ENCODE assay signal across 11 cellular contexts in the genomic region with DNA sequence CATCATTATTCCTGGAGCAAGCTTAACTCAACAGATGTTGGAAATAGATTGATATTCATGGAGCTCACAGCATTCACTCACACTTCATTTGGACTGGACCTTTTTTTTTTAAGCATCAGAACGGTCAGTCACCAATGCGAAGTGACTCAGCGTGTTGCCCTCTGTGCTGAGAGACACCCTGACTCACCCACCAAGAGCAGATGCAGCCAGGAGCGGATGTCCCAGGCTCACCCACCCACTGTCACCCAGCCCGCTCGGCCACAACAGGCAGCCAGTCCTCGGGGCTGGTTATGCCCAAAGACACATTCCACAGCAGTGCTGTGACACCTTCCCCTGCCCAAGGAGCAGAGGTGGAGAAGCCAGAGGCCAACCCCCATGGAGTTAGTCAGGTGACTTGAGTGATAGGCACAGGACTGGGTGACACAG. TPM values are rescaled to one million over a fixed set of nuclear protein-coding genes. Genes with fewer than 3 reads are reported as not detected.
A peak's percentile ranks its signal among the peaks of the same experiment; 100 is the strongest.
DNase-seq lines count a peak whose midpoint lies in the region; ATAC-seq, FAIRE-seq and TF ChIP-seq lines count a peak whose summit lies in the region.
"Had no signal": no experiment of that assay in that cellular context is flagged by ENCODE, and none has a peak within 500 bp of the region (broad histone marks: within the 10 kb centered on the region; RNA-seq: fewer than 3 reads in every experiment).

No MANE protein-coding gene starts in this region.

- no peak for ATAC-seq in activated CD8-positive, alpha-beta memory T cell treated with anti-CD3 and anti-CD28 coated beads, Interleukin-2, amount 10 ng/mL, durations not matched to agents 7 days and 5 days
- ATAC-seq in PC-3 (peak; percentile 100), GM21717 (IDR thresholded peaks at IDR 0.05; ENCODE audit: unreplicated experiment) (no peak), HG03442 (IDR thresholded peaks at IDR 0.05; ENCODE audit: unreplicated experiment) (no peak)
- ATAC-seq: GM12878 had no signal

- no peak overlapping the region for H2BK120ac ChIP-seq in H1 (replicated peaks; ENCODE audit: low read depth, low read length)

- DNase-seq in activated CD8-positive, alpha-beta memory T cell treated with anti-CD3 and anti-CD28 coated beads for 24 hours = peak; percentile 50
- DNase-seq in activated CD8-positive, alpha-beta memory T cell treated with anti-CD3 and anti-CD28 coated beads, Interleukin-2, amount 10 ng/mL, durations not matched to agents 7 days and 5 days = no peak
- DNase-seq in PC-3 = peak; percentile 85
- no peak for DNase-seq in H1 (ENCODE audit: low read depth in 1 of 2, low spot score in 2 of 2)
- DNase-seq in renal cortical epithelial cell (ENCODE audit: low read depth) = peak; percentile 56
- DNase-seq in amniotic stem cell (lab: John Stamatoyannopoulos, UW) = no peak
- DNase-seq: H7, NCI-H510A had no signal

- H3K9me3 ChIP-seq in PC-3 (ENCODE audit: low read length) (no peaks in the 10 kb centered on the region), H1 (ENCODE audit: insufficient read depth in 2 of 2, low read depth in 1 of 2, low read length in 1 of 2) (no peaks in the 10 kb centered on the region)

- no peak overlapping the region for H3K9ac ChIP-seq in PC-3 (ENCODE audit: low read length)
- no peak overlapping the region for H3K9ac ChIP-seq in H1 (replicated peaks in 1 of 4; ENCODE audit: extremely low read depth in 1 of 4, low read depth in 3 of 4, low read length in 3 of 4)

- peaks cover 6% of the 10 kb centered on the region for H3K36me3 Mint-ChIP-seq in activated CD8-positive, alpha-beta memory T cell treated with anti-CD3 and anti-CD28 coated beads, Interleukin-2, amount 10 ng/mL, durations not matched to agents 7 days and 5 days

- CTCF ChIA-PET in activated CD8-positive, alpha-beta memory T cell treated with anti-CD3 and anti-CD28 coated beads, Interleukin-2, amount 10 ng/mL, durations not matched to agents 7 days and 5 days (lab: Charles Lee) = no interaction called here
- CTCF ChIA-PET in PC-3 (lab: Charles Lee) = interaction anchor here (0.6 kb wide), 1 partner anchor 74 kb away, joined by 3 read pairs; no protein-coding TSS in a partner anchor
- CTCF ChIA-PET in H1 (lab: Charles Lee; ENCODE audit: partially characterized antibody) = interaction anchor here (0.6 to 1.9 kb wide), 5 partner anchors 9 to 659 kb away, joined by 3 to 6 read pairs (median 4); no protein-coding TSS in a partner anchor

- H4K91ac ChIP-seq in H1 (replicated peaks; ENCODE audit: insufficient read length, low read length) = no peak overlapping the region

- H3K27me3 ChIP-seq in PC-3 (ENCODE audit: low read length) = no peaks in the 10 kb centered on the region
- no peaks in the 10 kb centered on the region for H3K27me3 ChIP-seq in H1 (replicated peaks in 1 of 4; ENCODE audit: control insufficient read depth in 3 of 4, extremely low read depth in 1 of 4, insufficient read depth in 3 of 4, low read length in 3 of 4)

- no peak overlapping the region for H3K4ac ChIP-seq in H1 (replicated peaks; ENCODE audit: insufficient read length, low read depth, low read length)

- no peaks in the 10 kb centered on the region for H3K79me1 ChIP-seq in H1 (ENCODE audit: low read depth, low read length)

- no peak overlapping the region for H2BK15ac ChIP-seq in H1 (ENCODE audit: low read length)

- H2AFZ ChIP-seq in PC-3 (ENCODE audit: low read length) (no peak overlapping the region), H1 (ENCODE audit: low read length) (no peak overlapping the region)

- H3K4me1 Mint-ChIP-seq in activated CD8-positive, alpha-beta memory T cell treated with anti-CD3 and anti-CD28 coated beads, Interleukin-2, amount 10 ng/mL, durations not matched to agents 7 days and 5 days = no peaks in the 10 kb centered on the region

- H3K4me3 ChIP-seq in PC-3 (ENCODE audit: low read length) (no peak overlapping the region), H1 (ENCODE audit: extremely low read depth in 1 of 4, insufficient read depth in 2 of 4, low read depth in 3 of 4, low read length in 4 of 4) (no peak overlapping the region)
- H3K4me3 ChIP-seq: GM12878 had no signal

- H2BK20ac ChIP-seq in H1 (ENCODE audit: low read length) = no peak overlapping the region

- H3K36me3 ChIP-seq in PC-3 (ENCODE audit: low read depth, low read length) (no peaks in the 10 kb centered on the region; the same call in 1 of the 2 replicates), H1 (ENCODE audit: control insufficient read depth in 2 of 4, insufficient read depth in 4 of 4, low read length in 3 of 4) (peaks cover 0 to 10% (median 0%) of the 10 kb centered on the region in 4 experiments; a peak in 2 of 8 replicates)

- H3K4me3 Mint-ChIP-seq in activated CD8-positive, alpha-beta memory T cell treated with anti-CD3 and anti-CD28 coated beads, Interleukin-2, amount 10 ng/mL, durations not matched to agents 7 days and 5 days = no peak overlapping the region

- no TSS peak for BruUV-seq in PC-3 (replicated peaks; lab: Mats Ljungman, UMichigan)

- no peaks in the 10 kb centered on the region for H3K23me2 ChIP-seq in H1 (ENCODE audit: low read depth, low read length)

- no peak overlapping the region for H3K18ac ChIP-seq in H1 (ENCODE audit: extremely low read depth, low read length)

- no peak overlapping the region for H2BK12ac ChIP-seq in H1 (ENCODE audit: low read depth, low read length)

- TF ChIP-seq CTCF in PC-3 (conservative IDR thresholded peaks at IDR 0.05; ENCODE audit: low read depth, low read length) (no peak), H1 (IDR thresholded peaks at IDR 0.05; ENCODE audit: control extremely low read depth in 1 of 3, insufficient read depth in 1 of 3, low read depth in 1 of 3, low read length in 3 of 3) (no peak)

- no peaks in the 10 kb centered on the region for H3K27me3 Mint-ChIP-seq in activated CD8-positive, alpha-beta memory T cell treated with anti-CD3 and anti-CD28 coated beads, Interleukin-2, amount 10 ng/mL, durations not matched to agents 7 days and 5 days

- no peaks in the 10 kb centered on the region for H3F3A ChIP-seq in PC-3 (ENCODE audit: low read length, unreplicated experiment)

- no peak for TF ChIP-seq RAD21 in H1 (IDR thresholded peaks at IDR 0.05 in 1 of 2, conservative IDR thresholded peaks at IDR 0.05 in 1 of 2; ENCODE audit: low read depth in 2 of 2, low read length in 2 of 2)

- TF ChIP-seq EP300 in H1 (IDR thresholded peaks at IDR 0.05; ENCODE audit: borderline replicate concordance in 1 of 2, low read depth in 2 of 2, low read length in 2 of 2) = no peak

- no peak overlapping the region for H3K14ac ChIP-seq in H1 (ENCODE audit: insufficient read length)

- no peak overlapping the region for H3K56ac ChIP-seq in H1 (replicated peaks; ENCODE audit: insufficient read length, low read depth, low read length)

- H3K27ac ChIP-seq in PC-3 (ENCODE audit: low read length) (peak overlapping the region; percentile 45), H1 (ENCODE audit: low read depth, low read length) (no peak overlapping the region)

- H4K20me1 ChIP-seq in PC-3 (ENCODE audit: low read length) = no peaks in the 10 kb centered on the region
- H4K20me1 ChIP-seq in H1 (replicated peaks in 1 of 2; ENCODE audit: control insufficient read depth in 1 of 2, insufficient read depth in 2 of 2, low read length in 2 of 2) = no peaks in the 10 kb centered on the region

- H4K5ac ChIP-seq in H1 (ENCODE audit: insufficient read length, low read depth, low read length) = no peak overlapping the region

- no peak overlapping the region for H2AK5ac ChIP-seq in H1 (ENCODE audit: low read depth, low read length)

- TF ChIP-seq POLR2A in H1 (IDR thresholded peaks at IDR 0.05; ENCODE audit: control extremely low read depth in 1 of 2, low read depth in 2 of 2, low read length in 2 of 2) = no peak

- H3K9me3 Mint-ChIP-seq in activated CD8-positive, alpha-beta memory T cell treated with anti-CD3 and anti-CD28 coated beads, Interleukin-2, amount 10 ng/mL, durations not matched to agents 7 days and 5 days (ENCODE audit: low read depth) = no peaks in the 10 kb centered on the region

- H3K79me2 ChIP-seq in PC-3 (ENCODE audit: low read length) = no peaks in the 10 kb centered on the region
- no peaks in the 10 kb centered on the region for H3K79me2 ChIP-seq in H1 (ENCODE audit: control insufficient read depth in 1 of 2, insufficient read depth in 2 of 2, low read length in 2 of 2)

- H3K27ac Mint-ChIP-seq in activated CD8-positive, alpha-beta memory T cell treated with anti-CD3 and anti-CD28 coated beads, Interleukin-2, amount 10 ng/mL, durations not matched to agents 7 days and 5 days = no peak overlapping the region

- peak overlapping the region; percentile 40 for H3K4me2 ChIP-seq in PC-3 (ENCODE audit: low read length)
- H3K4me2 ChIP-seq in H1 (ENCODE audit: insufficient read depth in 1 of 2, low read depth in 2 of 2, low read length in 2 of 2) = no peak overlapping the region

- no peak for FAIRE-seq in H1 (lab: Jason Lieb, UNC)
- FAIRE-seq: GM12878 had no signal

- 90% methylated on average over 7 of the region's 7 CpGs; no CpG with 5 or more reads in 1 of the 2 experiments for WGBS in H1 (ENCODE audit: extremely low coverage in 1 of 2, insufficient coverage in 1 of 2, insufficient read length in 1 of 2, insufficient replicate concordance in 2 of 2, low coverage in 1 of 2, low lambda C conversion rate in 2 of 2, missing lambda C conversion rate in 1 of 2), 2 experiments

- POLR2A ChIA-PET in PC-3 (lab: Charles Lee; ENCODE audit: unreplicated experiment) = interaction anchor here (0.6 kb wide), 1 partner anchor 122 kb away, joined by 8 read pairs; no protein-coding TSS in a partner anchor
- POLR2A ChIA-PET in H1 (lab: Charles Lee; ENCODE audit: partially characterized antibody) = interaction anchor here (0.6 kb wide), 1 partner anchor 65 kb away, joined by 4 read pairs; no protein-coding TSS in a partner anchor

- H3K4me1 ChIP-seq in PC-3 (ENCODE audit: insufficient read depth, low read length) = peaks cover 18% of the 10 kb centered on the region
- peaks cover 0 to 3% (median 1%) of the 10 kb centered on the region in 4 experiments; a peak in 2 of 7 replicates for H3K4me1 ChIP-seq in H1 (replicated peaks in 1 of 4; ENCODE audit: control insufficient read depth in 3 of 4, insufficient read depth in 4 of 4, low read length in 3 of 4)

- H3K23ac ChIP-seq in H1 (ENCODE audit: insufficient read length) = no peak overlapping the region

- peak overlapping the region; percentile 23; the same call in 1 of the 2 replicates for H4K8ac ChIP-seq in H1 (ENCODE audit: extremely low read depth, insufficient read depth, low read length)

- intact Hi-C loops in PC-3 (cut with micrococcal nuclease) = no loop called here

- H3K9me2 ChIP-seq in PC-3 (replicated peaks; ENCODE audit: low read length) = no peaks in the 10 kb centered on the region

- H2BK5ac ChIP-seq in H1 (ENCODE audit: low read depth, low read length) = no peak overlapping the region

RNA-seq across cellular contexts. Expression of gene RNASET2, which starts 15.7 kb away (rescaled TPM):
- total RNA-seq in activated CD8-positive, alpha-beta memory T cell treated with anti-CD3 and anti-CD28 coated beads, Interleukin-2, amount 10 ng/mL, durations not matched to agents 7 days and 5 days = 10 to 100 TPM; 28.8 to 46.6 TPM
- total RNA-seq in PC-3 (2014; rRNA removed) (51.8 and 77.4 TPM in 2 replicates), renal cortical epithelial cell (287 and 307 TPM in 2 replicates)
- total RNA-seq in H1 (2021; fragmentation: NEBNext Ultra II Directional; extraction: Animal tissue kit (Norgen Biotek cat#: 25700)) = 20.8 and 22.9 TPM in 2 replicates
- polyA plus RNA-seq in H1 (2011; rRNA removed) = 15.7 and 20.0 TPM in 2 replicates
- 25.0 TPM for polyA plus RNA-seq in H1 (2011; cell fraction: cytosol; rRNA removed)
- polyA plus RNA-seq in H1 (2011; cell fraction: nucleus; rRNA removed) = 20.2 TPM
- 16.6 to 23.1 TPM (median 19.5 TPM) in 4 replicates for polyA plus RNA-seq in H1 (2012, experiment 1 of 2)
- 22.5 TPM for polyA plus RNA-seq in H1 (2012, experiment 2 of 2)
- polyA plus RNA-seq in H1 (2013, experiment 1 of 2) = 23.2 TPM
- 22.2 TPM for polyA plus RNA-seq in H1 (2013, experiment 2 of 2)
- polyA minus RNA-seq in H1 (2011; rRNA and poly(A)+ RNA removed) = 8.1 and 12.3 TPM in 2 replicates
- polyA minus RNA-seq in H1 (2011; cell fraction: cytosol; rRNA and poly(A)+ RNA removed) = 9.6 TPM
- 11.1 TPM for polyA minus RNA-seq in H1 (2011; cell fraction: nucleus; rRNA and poly(A)+ RNA removed)

RNA-seq across cellular contexts. Expression of gene CEP43, which starts 58.5 kb away (rescaled TPM):
- total RNA-seq in activated CD8-positive, alpha-beta memory T cell treated with anti-CD3 and anti-CD28 coated beads, Interleukin-2, amount 10 ng/mL, durations not matched to agents 7 days and 5 days = 10 to 100 TPM; 28.2 to 35.6 TPM
- 11.8 and 15.2 TPM in 2 replicates for total RNA-seq in PC-3 (2014; rRNA removed)
- 31.2 and 33.8 TPM in 2 replicates for total RNA-seq in H1 (2021; fragmentation: NEBNext Ultra II Directional; extraction: Animal tissue kit (Norgen Biotek cat#: 25700))
- 9.9 and 12.0 TPM in 2 replicates for polyA plus RNA-seq in H1 (2011; rRNA removed)
- polyA plus RNA-seq in H1 (2011; cell fraction: cytosol; rRNA removed) = 20.6 TPM
- 14.2 TPM for polyA plus RNA-seq in H1 (2011; cell fraction: nucleus; rRNA removed)
- polyA plus RNA-seq in H1 (2012, experiment 1 of 2) = 13.6 to 28.7 TPM (median 18.0 TPM) in 4 replicates
- 3.0 TPM for polyA plus RNA-seq in H1 (2012, experiment 2 of 2)
- polyA plus RNA-seq in H1 (2013, experiment 1 of 2) = 15.2 TPM
- polyA plus RNA-seq in H1 (2013, experiment 2 of 2) = 14.7 TPM
- 11.1 and 11.4 TPM in 2 replicates for polyA minus RNA-seq in H1 (2011; rRNA and poly(A)+ RNA removed)
- polyA minus RNA-seq in H1 (2011; cell fraction: cytosol; rRNA and poly(A)+ RNA removed) = 12.2 TPM
- 23.6 TPM for polyA minus RNA-seq in H1 (2011; cell fraction: nucleus; rRNA and poly(A)+ RNA removed)
- 26.7 and 33.9 TPM in 2 replicates for total RNA-seq in renal cortical epithelial cell

Comparison
In these comparisons a context has a peak if more than half of its experiments do, and no peak if none do; other contexts are left out.
1. DNase-seq: peak in activated CD8-positive, alpha-beta memory T cell treated with anti-CD3 and anti-CD28 coated beads for 24 hours (single experiment), PC-3 (single experiment) and renal cortical epithelial cell (single experiment); none in activated CD8-positive, alpha-beta memory T cell treated with anti-CD3 and anti-CD28 coated beads, Interleukin-2, amount 10 ng/mL, durations not matched to agents 7 days and 5 days (single experiment), H1 (0 of 2) and amniotic stem cell (single experiment).